In the genomic region with DNA sequence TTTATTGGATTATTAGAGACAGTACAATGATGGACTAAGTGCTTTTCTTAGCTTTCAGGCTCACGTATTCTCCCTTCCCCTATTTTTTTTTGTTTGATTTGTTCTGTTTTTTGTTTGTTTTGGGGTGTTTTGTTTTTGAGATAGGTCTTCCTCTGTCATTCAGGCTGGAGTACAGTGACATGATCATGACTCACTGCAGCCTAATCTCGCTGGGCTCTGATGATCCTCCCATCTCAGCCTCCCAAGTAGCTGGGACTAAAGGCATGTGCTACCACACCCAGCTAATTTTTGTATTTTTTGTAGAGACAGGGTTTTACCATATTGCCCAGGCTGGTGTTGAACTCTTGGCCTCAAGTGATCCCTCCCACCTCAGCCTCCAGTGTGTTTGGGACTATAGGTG, we compare ENCODE assay signal across 26 cellular contexts.
"Had no signal": no experiment of that assay in that cellular context is flagged by ENCODE, and none has a peak within 500 bp of the region (broad histone marks: within the 10 kb centered on the region; RNA-seq: fewer than 3 reads in every experiment).

No MANE protein-coding gene starts in this region.

- H3K4me3 ChIP-seq: dorsolateral prefrontal cortex, gastroesophageal sphincter, heart left ventricle, hepatocyte, left lung, neural progenitor cell, right lobe of liver, suprapubic skin had no signal

- H3K79me2 ChIP-seq: hepatocyte, parathyroid adenoma had no signal

- H3K4me1 ChIP-seq: gastroesophageal sphincter, heart left ventricle, left lung, neural progenitor cell, parathyroid adenoma, right lobe of liver, suprapubic skin had no signal

- H3K36me3 Mint-ChIP-seq: neural progenitor cell had no signal

- H3K9me3 ChIP-seq: gastroesophageal sphincter, right lobe of liver, suprapubic skin had no signal

- FAIRE-seq: colon, islet of Langerhans, small intestine had no signal

- H3K36me3 ChIP-seq: gastroesophageal sphincter, heart left ventricle, left lung, neural progenitor cell, right lobe of liver, suprapubic skin had no signal

- H3K4me3 Mint-ChIP-seq: naive thymus-derived CD4-positive, alpha-beta T cell; nephron; neural progenitor cell; stimulated activated naive CD8-positive, alpha-beta T cell treated with anti-CD3 and anti-CD28 coated beads, Interleukin-15, amount 100 ng/mL, for 72 hours had no signal

- H3K9ac ChIP-seq: neural progenitor cell, parathyroid adenoma had no signal

- H3K4me1 Mint-ChIP-seq: naive thymus-derived CD4-positive, alpha-beta T cell; nephron; neural progenitor cell; stimulated activated naive CD8-positive, alpha-beta T cell treated with anti-CD3 and anti-CD28 coated beads, Interleukin-15, amount 100 ng/mL, for 72 hours had no signal

- H3K27me3 ChIP-seq: dorsolateral prefrontal cortex, gastroesophageal sphincter, heart left ventricle, hepatocyte, left lung, neural progenitor cell, right lobe of liver, suprapubic skin had no signal

- H3K4me2 ChIP-seq: hepatocyte, neural progenitor cell had no signal

- DNase-seq: dorsolateral prefrontal cortex; effector CD4-positive, alpha-beta T cell; foreskin fibroblast; heart left ventricle; left cardiac atrium; left lung; mesenchymal stem cell; midbrain; naive thymus-derived CD4-positive, alpha-beta T cell; right lobe of liver; small intestine; stimulated activated CD4-positive, alpha-beta T cell treated with anti-CD3 and anti-CD28 coated beads, Interleukin-15, amount 100 ng/mL, for 24 hours; stimulated activated CD4-positive, alpha-beta T cell treated with anti-CD3 and anti-CD28 coated beads, Interleukin-2, amount 100 ng/mL, for 48 hours; stimulated activated naive CD4-positive, alpha-beta T cell; stimulated activated naive CD8-positive, alpha-beta T cell treated with anti-CD3 and anti-CD28 coated beads, Interleukin-15, amount 100 ng/mL, for 72 hours had no signal

- H3K27me3 Mint-ChIP-seq: naive thymus-derived CD4-positive, alpha-beta T cell; progenitor cell of endocrine pancreas; stimulated activated naive CD8-positive, alpha-beta T cell treated with anti-CD3 and anti-CD28 coated beads, Interleukin-15, amount 100 ng/mL, for 72 hours had no signal

- H3K27ac ChIP-seq: dorsolateral prefrontal cortex, epithelial cell of prostate, gastroesophageal sphincter, heart left ventricle, hepatocyte, left lung, neural progenitor cell, parathyroid adenoma, right lobe of liver, suprapubic skin had no signal

- H3K27ac Mint-ChIP-seq: naive thymus-derived CD4-positive, alpha-beta T cell; nephron; neural progenitor cell; progenitor cell of endocrine pancreas; stimulated activated naive CD8-positive, alpha-beta T cell treated with anti-CD3 and anti-CD28 coated beads, Interleukin-15, amount 100 ng/mL, for 72 hours had no signal

- ATAC-seq: esophagus mucosa; gastroesophageal sphincter; heart left ventricle; left cardiac atrium; left lung; naive thymus-derived CD4-positive, alpha-beta T cell; right lobe of liver; stimulated activated naive CD8-positive, alpha-beta T cell treated with anti-CD3 and anti-CD28 coated beads, Interleukin-15, amount 100 ng/mL, for 72 hours had no signal
